ENCODE assay signal across 8 cellular contexts in the genomic region with DNA sequence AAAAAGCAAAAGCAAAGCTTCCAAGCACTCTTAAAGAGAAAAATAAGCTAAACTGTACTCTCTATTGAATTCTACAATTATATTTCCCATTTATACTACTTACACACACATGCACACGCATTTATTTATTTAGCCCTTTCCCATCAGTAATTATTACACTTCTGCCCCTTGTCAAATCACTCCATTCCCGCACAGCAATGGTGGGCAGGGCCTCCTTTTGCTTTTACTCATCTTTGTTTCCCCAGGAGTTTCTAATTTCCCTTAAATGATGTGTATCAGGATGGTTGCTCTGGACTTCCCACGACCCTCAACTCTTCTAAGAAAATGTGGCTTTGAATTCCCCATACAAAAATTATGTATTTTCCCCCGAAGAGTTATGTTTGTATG. TPM values are rescaled to one million over a fixed set of nuclear protein-coding genes. Genes with fewer than 3 reads are reported as not detected.
DNase-seq lines count a peak whose midpoint lies in the region; ATAC-seq and TF ChIP-seq lines count a peak whose summit lies in the region.

No MANE protein-coding gene starts in this region.

- DNase-seq in activated CD4-positive, alpha-beta T cell treated with anti-CD3 and anti-CD28 coated beads, Interleukin-2, amount 10 ng/mL, durations not matched to agents 7 days and 5 days, result no peak
- DNase-seq in activated CD4-positive, alpha-beta T cell treated with anti-CD3 and anti-CD28 coated beads for 4 hours, result no peak
- DNase-seq in activated naive CD4-positive, alpha-beta T cell treated with anti-CD3 and anti-CD28 coated beads, Interleukin-2, amount 50 U/mL, for 72 hours (ENCODE audit: low spot score in 2 of 2), result no peak
- DNase-seq in left kidney (ENCODE audit: low read depth, low spot score), result peak; percentile 21
- DNase-seq in thoracic aorta (ENCODE audit: low spot score), result no peak
- no peak for DNase-seq in HT-29 (ENCODE audit: low spot score)
- no peak for DNase-seq in inferior parietal cortex (ENCODE audit: extremely low spot score)

- TF ChIP-seq CTCF in thoracic aorta (IDR thresholded peaks at IDR 0.05), result no peak

- H3K36me3 Mint-ChIP-seq in activated CD4-positive, alpha-beta T cell treated with anti-CD3 and anti-CD28 coated beads, Interleukin-2, amount 10 ng/mL, durations not matched to agents 7 days and 5 days (ENCODE audit: low read depth), result no peaks in the 10 kb centered on the region
- H3K36me3 Mint-ChIP-seq in activated naive CD4-positive, alpha-beta T cell treated with anti-CD3 and anti-CD28 coated beads, Interleukin-2, amount 50 U/mL, for 72 hours, result no peaks in the 10 kb centered on the region

- CTCF ChIA-PET in activated CD4-positive, alpha-beta T cell treated with anti-CD3 and anti-CD28 coated beads, Interleukin-2, amount 10 ng/mL, durations not matched to agents 7 days and 5 days (lab: Charles Lee), result interaction anchor here (0.6 to 1.7 kb wide), 8 partner anchors 16 to 268 kb away, joined by 3 to 5 read pairs (median 4); a partner anchor contains a TSS

- peak overlapping the region; percentile 81 for H3K4me3 ChIP-seq in thoracic aorta

- H3K4me3 Mint-ChIP-seq in activated CD4-positive, alpha-beta T cell treated with anti-CD3 and anti-CD28 coated beads, Interleukin-2, amount 10 ng/mL, durations not matched to agents 7 days and 5 days, result peak overlapping the region; percentile 81

- peak overlapping the region; percentile 86 for H3K27ac Mint-ChIP-seq in activated CD4-positive, alpha-beta T cell treated with anti-CD3 and anti-CD28 coated beads, Interleukin-2, amount 10 ng/mL, durations not matched to agents 7 days and 5 days
- H3K27ac Mint-ChIP-seq in activated naive CD4-positive, alpha-beta T cell treated with anti-CD3 and anti-CD28 coated beads, Interleukin-2, amount 50 U/mL, for 72 hours, result peak overlapping the region; percentile 93 to 94

- H3K27me3 ChIP-seq in thoracic aorta (replicated peaks; ENCODE audit: insufficient read depth), result no peaks in the 10 kb centered on the region

- H3K4me1 Mint-ChIP-seq in activated CD4-positive, alpha-beta T cell treated with anti-CD3 and anti-CD28 coated beads, Interleukin-2, amount 10 ng/mL, durations not matched to agents 7 days and 5 days, result peaks cover 21% of the 10 kb centered on the region

- peaks cover 5% of the 10 kb centered on the region in 2 donors for H3K4me1 ChIP-seq in thoracic aorta (ENCODE audit: control insufficient read depth in 1 of 2, low read depth in 2 of 2)

- ATAC-seq in activated naive CD4-positive, alpha-beta T cell treated with anti-CD3 and anti-CD28 coated beads, Interleukin-2, amount 50 U/mL, for 72 hours, result no peak
- no peak for ATAC-seq in thoracic aorta (ENCODE audit: insufficient number of reproducible peaks, low FRiP score, low read depth)
- ATAC-seq in HG03521 (IDR thresholded peaks at IDR 0.05; ENCODE audit: unreplicated experiment), result no peak

- no peaks in the 10 kb centered on the region for H3K9me3 Mint-ChIP-seq in activated CD4-positive, alpha-beta T cell treated with anti-CD3 and anti-CD28 coated beads, Interleukin-2, amount 10 ng/mL, durations not matched to agents 7 days and 5 days
- no peaks in the 10 kb centered on the region for H3K9me3 Mint-ChIP-seq in activated naive CD4-positive, alpha-beta T cell treated with anti-CD3 and anti-CD28 coated beads, Interleukin-2, amount 50 U/mL, for 72 hours

- no peaks in the 10 kb centered on the region for H3K27me3 Mint-ChIP-seq in activated CD4-positive, alpha-beta T cell treated with anti-CD3 and anti-CD28 coated beads, Interleukin-2, amount 10 ng/mL, durations not matched to agents 7 days and 5 days

- POLR2A ChIA-PET in activated CD4-positive, alpha-beta T cell treated with anti-CD3 and anti-CD28 coated beads, Interleukin-2, amount 10 ng/mL, durations not matched to agents 7 days and 5 days (lab: Charles Lee), result no interaction called here

- H3K36me3 ChIP-seq in thoracic aorta, result no peaks in the 10 kb centered on the region

- no peaks in the 10 kb centered on the region for H3K9me3 ChIP-seq in thoracic aorta

- H3K27ac ChIP-seq in thoracic aorta, result peak overlapping the region; percentile 72 to 83

RNA-seq across cellular contexts. Expression of a gene that starts 19.9 kb away (rescaled TPM):
- under 1 TPM; 0.17 to 0.40 TPM for total RNA-seq in activated CD4-positive, alpha-beta T cell treated with anti-CD3 and anti-CD28 coated beads, Interleukin-2, amount 10 ng/mL, durations not matched to agents 7 days and 5 days
- total RNA-seq in activated naive CD4-positive, alpha-beta T cell treated with anti-CD3 and anti-CD28 coated beads, Interleukin-2, amount 50 U/mL, for 72 hours, result under 1 TPM in 1 of 2 donors, not detected in 1; 0.80 TPM
- not detected for total RNA-seq in thoracic aorta
- 0.25 TPM in 1 of 2 replicates, not detected in the other for total RNA-seq in HT-29 (2014; rRNA removed; shearing (Covaris generic))

RNA-seq across cellular contexts. Expression of a gene that starts 20.1 kb away (rescaled TPM):
- 10 to 100 TPM; 49.7 to 49.8 TPM for total RNA-seq in activated CD4-positive, alpha-beta T cell treated with anti-CD3 and anti-CD28 coated beads, Interleukin-2, amount 10 ng/mL, durations not matched to agents 7 days and 5 days
- 10 to 100 TPM; 28.9 to 54.8 TPM for total RNA-seq in activated naive CD4-positive, alpha-beta T cell treated with anti-CD3 and anti-CD28 coated beads, Interleukin-2, amount 50 U/mL, for 72 hours
- total RNA-seq in thoracic aorta, result 10 to 100 TPM; 63.5 to 72.0 TPM
- 15.5 and 16.8 TPM in 2 replicates for total RNA-seq in HT-29 (2014; rRNA removed; shearing (Covaris generic))

RNA-seq across cellular contexts. Expression of a gene that starts 35.2 kb away (rescaled TPM):
- 10 to 100 TPM; 13.4 to 15.3 TPM for total RNA-seq in activated CD4-positive, alpha-beta T cell treated with anti-CD3 and anti-CD28 coated beads, Interleukin-2, amount 10 ng/mL, durations not matched to agents 7 days and 5 days
- total RNA-seq in activated naive CD4-positive, alpha-beta T cell treated with anti-CD3 and anti-CD28 coated beads, Interleukin-2, amount 50 U/mL, for 72 hours, result 1 to 10 TPM in 1 of 2 donors, under 1 TPM in 1; 0.16 to 2.0 TPM
- 1 to 10 TPM; 2.6 to 5.4 TPM for total RNA-seq in thoracic aorta
- total RNA-seq in HT-29 (2014; rRNA removed; shearing (Covaris generic)), result 0.34 and 1.3 TPM in 2 replicates
